In the genomic region with DNA sequence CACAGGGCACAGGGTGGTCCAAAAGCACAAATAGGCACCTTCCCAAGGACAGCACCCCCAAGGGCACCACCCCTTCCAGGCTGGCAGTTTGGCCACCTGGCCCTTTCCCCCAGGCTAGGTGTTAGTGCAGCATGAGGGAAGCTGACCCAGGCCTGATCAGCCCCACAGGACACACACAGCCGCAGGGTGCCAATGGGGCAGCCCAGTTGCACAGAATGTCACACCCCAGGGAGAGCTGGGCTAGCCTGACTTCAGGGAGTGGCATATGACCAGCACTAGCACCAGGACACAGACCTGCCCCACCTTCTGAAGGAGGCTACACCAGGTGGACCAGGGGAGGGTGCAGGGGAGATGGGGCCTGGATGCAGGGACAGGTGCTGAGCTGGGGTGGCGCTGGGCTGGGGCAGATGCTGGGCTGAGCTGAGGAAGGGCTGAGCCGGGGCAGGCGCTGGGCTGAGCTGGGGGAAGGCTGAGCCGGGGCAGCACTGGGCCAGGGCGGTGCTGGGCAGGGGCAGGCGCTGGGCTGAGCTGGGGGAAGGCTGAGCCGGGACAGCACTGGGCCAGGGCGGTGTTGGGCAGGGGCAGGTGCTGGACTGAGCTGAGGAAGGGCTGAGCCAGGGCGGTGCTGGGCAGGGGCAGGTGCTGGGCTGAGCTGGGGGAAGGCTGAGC, we compare ENCODE assay signal across 18 cellular contexts. TPM values are rescaled to one million over a fixed set of nuclear protein-coding genes. Genes with fewer than 3 reads are reported as not detected.
DNase-seq lines count a peak whose midpoint lies in the region; ATAC-seq and TF ChIP-seq lines count a peak whose summit lies in the region.
"Had no signal": no experiment of that assay in that cellular context is flagged by ENCODE, and none has a peak within 500 bp of the region (broad histone marks: within the 10 kb centered on the region; RNA-seq: fewer than 3 reads in every experiment).

No MANE protein-coding gene starts in this region.

- peaks cover 36% of the 10 kb centered on the region for H3K4me1 Mint-ChIP-seq in central memory CD8-positive, alpha-beta T cell

- peaks cover 4 to 96% (median 45%) of the 10 kb centered on the region in 11 experiments; a peak in 19 of 22 replicates for H4K20me1 ChIP-seq in BLaER1 treated with 17β-estradiol and CSF1 and Interleukin-3, amounts not matched to agents 10 nM and 100 nM
- peaks cover 10% of the 10 kb centered on the region for H4K20me1 ChIP-seq in osteoblast (ENCODE audit: insufficient read depth, low read length)

- in situ Hi-C loops in GM13976 (cut with MboI; ENCODE audit: low sequenced_read_pairs, unreplicated experiment), result no loop called here

- POLR2A ChIA-PET in HEK293 (lab: Yijun Ruan, JAX), result no interaction called here

- peak overlapping the region in 3 of 11 experiments; percentile 7 to 35 (median 14); a peak in 2 of 22 replicates for H3K27ac ChIP-seq in BLaER1 treated with 17β-estradiol and CSF1 and Interleukin-3, amounts not matched to agents 10 nM and 100 nM
- H3K27ac ChIP-seq in HEK293 (ENCODE audit: extremely low read depth, low read depth, low read length) (no peak overlapping the region), osteoblast (ENCODE audit: low read depth, low read length) (no peak overlapping the region)
- H3K27ac ChIP-seq: SJSA1 had no signal

- peak overlapping the region in 3 of 11 experiments; percentile 17 to 61 (median 39); a peak in 2 of 22 replicates for H3K9ac ChIP-seq in BLaER1 treated with 17β-estradiol and CSF1 and Interleukin-3, amounts not matched to agents 10 nM and 100 nM

- DNase-seq in central memory CD8-positive, alpha-beta T cell (ENCODE audit: low spot score in 2 of 2), result no peak
- DNase-seq in osteoblast (ENCODE audit: insufficient read length, low spot score, missing footprints) (peak; percentile 87), SHP77 treated with DMSO at 0.1 percent for 48 hours (lab: John Stamatoyannopoulos, UW) (no peak), GM13976 (ENCODE audit: low spot score) (no peak)
- DNase-seq: BE2C, COR-L47, DMS153, EL, H7, NCI-H1417, NCI-H2029 treated with DMSO at 0.1 percent for 48 hours, NCI-H510A treated with DMSO at 0.1 percent for 48 hours had no signal

- no peaks in the 10 kb centered on the region for H3K9me3 ChIP-seq in BLaER1 treated with 17β-estradiol and CSF1 and Interleukin-3, amounts not matched to agents 10 nM and 100 nM (replicated peaks in 1 of 11)
- H3K9me3 ChIP-seq in HEK293 (ENCODE audit: control insufficient read depth, insufficient read depth, low read depth, low read length) (no peaks in the 10 kb centered on the region), osteoblast (ENCODE audit: low read depth, low read length) (no peaks in the 10 kb centered on the region)
- H3K9me3 ChIP-seq: BE2C, SJSA1 had no signal

- CTCF ChIA-PET in HEK293 (lab: Yijun Ruan, JAX), result interaction anchor here (1.1 kb wide), 1 partner anchor 27 kb away, joined by 4 read pairs; no protein-coding TSS in a partner anchor

- no peak overlapping the region for H3K4me3 ChIP-seq in BLaER1 treated with 17β-estradiol and CSF1 and Interleukin-3, amounts not matched to agents 10 nM and 100 nM
- H3K4me3 ChIP-seq in HEK293 (ENCODE audit: low read depth, low read length) (no peak overlapping the region), osteoblast (ENCODE audit: insufficient read depth, low read length) (no peak overlapping the region)
- H3K4me3 ChIP-seq: SJSA1 had no signal

- H3K36me3 Mint-ChIP-seq in central memory CD8-positive, alpha-beta T cell (ENCODE audit: insufficient read depth), result peaks cover 40% of the 10 kb centered on the region

- H3K4me2 ChIP-seq in BLaER1 treated with 17β-estradiol and CSF1 and Interleukin-3, amounts not matched to agents 10 nM and 100 nM, result peak overlapping the region in 7 of 11 experiments; percentile 87 to 100 (median 98); a peak in 12 of 22 replicates
- no peak overlapping the region for H3K4me2 ChIP-seq in osteoblast (ENCODE audit: insufficient read depth, low read length)

- H3K27ac Mint-ChIP-seq in central memory CD8-positive, alpha-beta T cell (ENCODE audit: low read depth), result peak overlapping the region; percentile 97

- H3K4me3 Mint-ChIP-seq in central memory CD8-positive, alpha-beta T cell, result no peak overlapping the region

- H3K79me2 ChIP-seq in osteoblast (ENCODE audit: insufficient read depth, low read length), result no peaks in the 10 kb centered on the region

- H3K9me3 Mint-ChIP-seq in central memory CD8-positive, alpha-beta T cell, result no peaks in the 10 kb centered on the region

- peaks cover 12 to 23% (median 19%) of the 10 kb centered on the region in 11 experiments for H3K27me3 ChIP-seq in BLaER1 treated with 17β-estradiol and CSF1 and Interleukin-3, amounts not matched to agents 10 nM and 100 nM
- H3K27me3 ChIP-seq in osteoblast (ENCODE audit: insufficient read depth, low read length), result peaks cover 16% of the 10 kb centered on the region

- no peak overlapping the region for H2AFZ ChIP-seq in osteoblast (ENCODE audit: low read length)

- H3K36me3 ChIP-seq in BLaER1 treated with 17β-estradiol and CSF1 and Interleukin-3, amounts not matched to agents 10 nM and 100 nM, result peaks cover 51 to 68% (median 65%) of the 10 kb centered on the region in 11 experiments
- peaks cover 5 to 67% of the 10 kb centered on the region in 2 experiments for H3K36me3 ChIP-seq in HEK293 (ENCODE audit: control insufficient read depth in 2 of 2, insufficient read depth in 1 of 2, low read length in 2 of 2)
- peaks cover 34% of the 10 kb centered on the region for H3K36me3 ChIP-seq in osteoblast (ENCODE audit: insufficient read depth, low read length)

- no peaks in the 10 kb centered on the region for H3K27me3 Mint-ChIP-seq in central memory CD8-positive, alpha-beta T cell

- peaks cover 42 to 58% (median 50%) of the 10 kb centered on the region in 10 experiments for H3K4me1 ChIP-seq in BLaER1 treated with 17β-estradiol and CSF1 and Interleukin-3, amounts not matched to agents 10 nM and 100 nM
- H3K4me1 ChIP-seq in HEK293 (ENCODE audit: control insufficient read depth, insufficient read depth, low read length), result no peaks in the 10 kb centered on the region
- H3K4me1 ChIP-seq in osteoblast (ENCODE audit: insufficient read depth, low read length), result no peaks in the 10 kb centered on the region
- H3K4me1 ChIP-seq: SJSA1 had no signal

- no peak for ATAC-seq in central memory CD8-positive, alpha-beta T cell (replicated peaks; ENCODE audit: extremely low read depth, poor library complexity, severe bottlenecking)
- ATAC-seq in HG03135 (IDR thresholded peaks at IDR 0.05; ENCODE audit: unreplicated experiment), result no peak

- TF ChIP-seq CTCF in HEK293 (tag by site-specific recombination; IDR thresholded peaks at IDR 0.05) (no peak), osteoblast (IDR thresholded peaks at IDR 0.05; ENCODE audit: extremely low read depth, low read depth, low read length) (no peak), GM13976 (IDR thresholded peaks at IDR 0.05; ENCODE audit: borderline replicate concordance, control extremely low read depth, extremely low read depth, insufficient read depth, missing control alignments) (no peak)

TF ChIP-seq in HEK293, 187 proteins besides CTCF, POLR2A, EP300 and RAD21:
- TF ChIP-seq ZNF837 (tag by site-specific recombination; IDR thresholded peaks at IDR 0.05), result no peak
- TF ChIP-seq ZIC2 (tag by site-specific recombination; IDR thresholded peaks at IDR 0.05), result peak; percentile 59

RNA-seq across cellular contexts. Expression of gene ADAM8, which starts 3.9 kb away (rescaled TPM):
- 1.2 and 2.2 TPM in 2 replicates for total RNA-seq in osteoblast
- total RNA-seq: SJSA1 had no signal

RNA-seq across cellular contexts. Expression of gene TUBGCP2, which starts 28.1 kb away (rescaled TPM):
- 60.8 and 63.6 TPM in 2 replicates for total RNA-seq in osteoblast

RNA-seq across cellular contexts. Expression of gene ZNF511, which starts 28.2 kb away (rescaled TPM):
- 20.9 and 24.6 TPM in 2 replicates for total RNA-seq in osteoblast

RNA-seq across cellular contexts. Expression of gene VENTX, which starts 42.9 kb away (rescaled TPM):
- not detected in 2 replicates for total RNA-seq in osteoblast
- total RNA-seq: LHCN-M2, RPMI7951, SJSA1 had no signal

RNA-seq across cellular contexts. Expression of gene UTF1, which starts 50.5 kb away (rescaled TPM):
- not detected in 2 replicates for total RNA-seq in osteoblast
- total RNA-seq: LHCN-M2, RPMI7951, SJSA1 had no signal
